In genomic region chr15:99614749-99615288, GRCh38 we compare ENCODE assay signal across 10 cellular contexts. TPM values are rescaled to one million over a fixed set of nuclear protein-coding genes. Genes with fewer than 3 reads are reported as not detected.
A peak's percentile ranks its signal among the peaks of the same experiment; 100 is the strongest.
DNase-seq lines count a peak whose midpoint lies in the region; ATAC-seq and TF ChIP-seq lines count a peak whose summit lies in the region.
"Had no signal": no experiment of that assay in that cellular context is flagged by ENCODE, and none has a peak within 500 bp of the region (broad histone marks: within the 10 kb centered on the region; RNA-seq: fewer than 3 reads in every experiment).

No MANE protein-coding gene starts in this region.

- peaks cover 40% of the 10 kb centered on the region for H3K4me1 Mint-ChIP-seq in progenitor cell of endocrine pancreas (ENCODE audit: low read depth)

- no peak overlapping the region for H3K4me3 Mint-ChIP-seq in progenitor cell of endocrine pancreas (ENCODE audit: low read depth)

- TF ChIP-seq CTCF in HEK293 (tag by site-specific recombination; IDR thresholded peaks at IDR 0.05) (no peak), progenitor cell of endocrine pancreas (IDR thresholded peaks at IDR 0.05; ENCODE audit: unreplicated experiment) (no peak)

- POLR2A ChIA-PET in HEK293 (lab: Yijun Ruan, JAX): interaction anchor here (1.3 kb wide), 1 partner anchor 49 kb away, joined by 4 read pairs; the partner anchor contains the start of gene MEF2A

- H3K9me3 ChIP-seq in BLaER1 (peaks cover 46% of the 10 kb centered on the region), HEK293 (ENCODE audit: control insufficient read depth, insufficient read depth, low read depth, low read length) (no peaks in the 10 kb centered on the region), adipocyte (ENCODE audit: control insufficient read depth, low read length) (no peaks in the 10 kb centered on the region)

- DNase-seq in adipocyte (ENCODE audit: low read depth) (peak; percentile 7), lung microvascular endothelial cell (ENCODE audit: low read depth in 2 of 2) (peak; percentile 12 to 13), progenitor cell of endocrine pancreas (ENCODE audit: low spot score, unreplicated experiment) (no peak), germinal center (ENCODE audit: low spot score) (no peak), GM19240 (ENCODE audit: insufficient read length, low spot score) (no peak)
- DNase-seq: DMS79, hypothalamus had no signal

- peaks cover 96% of the 10 kb centered on the region for H4K20me1 ChIP-seq in BLaER1

- no peak for ATAC-seq in GM18873 (IDR thresholded peaks at IDR 0.05; ENCODE audit: low FRiP score, unreplicated experiment)

- no peaks in the 10 kb centered on the region for H3K27me3 Mint-ChIP-seq in progenitor cell of endocrine pancreas

- H3K9me3 Mint-ChIP-seq in progenitor cell of endocrine pancreas (ENCODE audit: low read depth): no peaks in the 10 kb centered on the region

- H3K9ac ChIP-seq in BLaER1: no peak overlapping the region
- H3K9ac ChIP-seq in adipocyte (ENCODE audit: low read length): peak overlapping the region; percentile 71

- H3K4me1 ChIP-seq in BLaER1: no peaks in the 10 kb centered on the region
- peaks cover 46% of the 10 kb centered on the region for H3K4me1 ChIP-seq in HEK293 (ENCODE audit: control insufficient read depth, insufficient read depth, low read length)
- H3K4me1 ChIP-seq in adipocyte (ENCODE audit: control insufficient read depth, insufficient read depth, low read length): peaks cover 54% of the 10 kb centered on the region

- H3K4me2 ChIP-seq in BLaER1: no peak overlapping the region

- H3K27ac Mint-ChIP-seq in progenitor cell of endocrine pancreas: no peak overlapping the region

- H3K36me3 ChIP-seq in BLaER1 (peaks cover 70% of the 10 kb centered on the region), HEK293 (ENCODE audit: control insufficient read depth in 2 of 2, insufficient read depth in 1 of 2, low read length in 2 of 2) (no peaks in the 10 kb centered on the region), adipocyte (ENCODE audit: control insufficient read depth, insufficient read depth, low read length, severe bottlenecking) (no peaks in the 10 kb centered on the region)

- H3K27me3 ChIP-seq in BLaER1: no peaks in the 10 kb centered on the region
- no peaks in the 10 kb centered on the region for H3K27me3 ChIP-seq in adipocyte (replicated peaks; ENCODE audit: control insufficient read depth, insufficient read depth, low read length)

- CTCF ChIA-PET in HEK293 (lab: Yijun Ruan, JAX): interaction anchor here (1.8 kb wide), 1 partner anchor 90 kb away, joined by 6 read pairs; no protein-coding TSS in a partner anchor

- H3K27ac ChIP-seq in BLaER1: 0 out of 2 replicates have a peak overlapping the region, but pooled peaks have one; percentile 3
- peak overlapping the region; percentile 6; the same call in 1 of the 2 replicates for H3K27ac ChIP-seq in HEK293 (ENCODE audit: extremely low read depth, low read depth, low read length)

- no peak overlapping the region for H3K4me3 ChIP-seq in BLaER1
- no peak overlapping the region for H3K4me3 ChIP-seq in HEK293 (ENCODE audit: low read depth, low read length)
- peak overlapping the region; percentile 58 for H3K4me3 ChIP-seq in adipocyte (ENCODE audit: low read length)

- H3K36me3 Mint-ChIP-seq in progenitor cell of endocrine pancreas (ENCODE audit: insufficient read depth): peaks cover 3% of the 10 kb centered on the region

TF ChIP-seq in HEK293, 187 proteins besides CTCF, POLR2A, EP300 and RAD21 (continues in another document):
- TF ChIP-seq SP3 (tag by site-specific recombination; IDR thresholded peaks at IDR 0.05) (no peak), ZBTB48 (tag by site-specific recombination; IDR thresholded peaks at IDR 0.05) (no peak), ZIC2 (tag by site-specific recombination; IDR thresholded peaks at IDR 0.05) (0 out of 2 replicates have a peak, but pooled peaks have one; percentile 18), ZNF184 (tag by site-specific recombination; IDR thresholded peaks at IDR 0.05) (no peak), ZNF239 (tag by site-specific recombination; IDR thresholded peaks at IDR 0.05) (no peak), ZBTB49 (tag by site-specific recombination; IDR thresholded peaks at IDR 0.05; ENCODE audit: low read depth) (no peak), PRDM1 (tag by site-specific recombination; IDR thresholded peaks at IDR 0.05) (peak; percentile 54; the same call in 1 of the 2 replicates), RBAK (tag by site-specific recombination; IDR thresholded peaks at IDR 0.05) (no peak), ZNF169 (tag by site-specific recombination; IDR thresholded peaks at IDR 0.05) (no peak), FEZF1 (tag by site-specific recombination; IDR thresholded peaks at IDR 0.05) (peak; percentile 59; the same call in 1 of the 2 replicates), PRDM6 (tag by site-specific recombination; IDR thresholded peaks at IDR 0.05) (0 out of 2 replicates have a peak, but pooled peaks have one; percentile 30), ZNF610 (tag by site-specific recombination; IDR thresholded peaks at IDR 0.05; ENCODE audit: borderline replicate concordance) (peak; percentile 76; the same call in 1 of the 2 replicates), SP7 (tag by site-specific recombination; IDR thresholded peaks at IDR 0.05) (no peak), ZNF600 (tag by site-specific recombination; IDR thresholded peaks at IDR 0.05) (peak; percentile 63; the same call in 1 of the 2 replicates), ZNF18 (tag by site-specific recombination; IDR thresholded peaks at IDR 0.05) (0 out of 2 replicates have a peak, but pooled peaks have one; percentile 20), OSR2 (tag by site-specific recombination; IDR thresholded peaks at IDR 0.05) (peak; percentile 64), ZSCAN5A (tag by site-specific recombination; IDR thresholded peaks at IDR 0.05) (no peak)

RNA-seq across cellular contexts. Expression of gene MEF2A, which starts 49.0 kb away (rescaled TPM):
- total RNA-seq in lung microvascular endothelial cell (13.9 and 16.5 TPM in 2 replicates), progenitor cell of endocrine pancreas (36.2 TPM in 2 replicates)

Comparison
In these comparisons a context has a peak if more than half of its experiments do, and no peak if none do; other contexts are left out.
1. DNase-seq: peak in adipocyte (single experiment) and lung microvascular endothelial cell (2 of 2); none in progenitor cell of endocrine pancreas (single experiment), germinal center (single experiment) and GM19240 (single experiment).